Comparison of ENCODE assay signal across 36 cellular contexts in genomic region chr7:136079478-136079892, GRCh38.
"Had no signal": no experiment of that assay in that cellular context is flagged by ENCODE, and none has a peak within 500 bp of the region (broad histone marks: within the 10 kb centered on the region; RNA-seq: fewer than 3 reads in every experiment).

No MANE protein-coding gene starts in this region.

- H3K4me1 ChIP-seq: Peyer's patch had no signal

- H3K27ac ChIP-seq: brain microvascular endothelial cell, Peyer's patch, VCaP had no signal

- ATAC-seq: activated CD8-positive, alpha-beta memory T cell treated with anti-CD3 and anti-CD28 coated beads, Interleukin-2, amount 10 ng/mL, durations not matched to agents 7 days and 5 days; activated naive CD8-positive, alpha-beta T cell treated with anti-CD3 and anti-CD28 coated beads, Interleukin-2, amount 50 U/mL, for 24 hours; SK-N-SH treated with all-trans-retinoic acid at 6 μM for 48 hours had no signal

- H3K4me3 ChIP-seq: MG63, Peyer's patch had no signal

- H3K36me3 ChIP-seq: brain microvascular endothelial cell, MG63, Peyer's patch had no signal

- H3K9me3 ChIP-seq: MG63, Peyer's patch had no signal

- DNase-seq: activated B cell treated with CpG ODN at 0.5 μM for 24 hours; activated CD4-positive, alpha-beta memory T cell treated with anti-CD3 and anti-CD28 coated beads for 36 hours; activated CD4-positive, alpha-beta T cell treated with anti-CD3 and anti-CD28 coated beads for 4 hours; activated CD4-positive, alpha-beta T cell treated with anti-CD3 and anti-CD28 coated beads, Interleukin-2, amount 50 U/mL, for 1 hour; activated CD4-positive, CD25-positive, alpha-beta regulatory T cell treated with anti-CD3 and anti-CD28 coated beads, Interleukin-2, amount 50 U/mL, for 72 hours; activated CD8-positive, alpha-beta memory T cell treated with anti-CD3 and anti-CD28 coated beads for 24 hours; activated CD8-positive, alpha-beta memory T cell treated with anti-CD3 and anti-CD28 coated beads, Interleukin-2, amount 10 ng/mL, durations not matched to agents 7 days and 5 days; activated CD8-positive, alpha-beta memory T cell treated with anti-CD3 and anti-CD28 coated beads, Interleukin-2, amount 50 U/mL, for 48 hours; activated effector memory CD4-positive, alpha-beta T cell treated with Interleukin-2 at 50 U/mL for 16 hours; activated naive CD4-positive, alpha-beta T cell treated with anti-CD3 and anti-CD28 coated beads, Interleukin-2, amount 10 ng/mL, durations not matched to agents 7 days and 5 days; activated naive CD8-positive, alpha-beta T cell treated with anti-CD3 and anti-CD28 coated beads, Interleukin-2, amount 50 U/mL, for 24 hours; activated T-cell treated with anti-CD3 and anti-CD28 coated beads, Interleukin-2, amount 50 U/mL, for 48 hours; aorta; brain microvascular endothelial cell; central memory CD4-positive, alpha-beta T cell; Kasumi-1; KBM-7; MG63; NCI-H1048; NCI-H1105 treated with DMSO at 0.1 percent for 48 hours; NCI-H146; NCI-H187; NCI-H2029 treated with DMSO at 0.1 percent for 48 hours; NCI-H2107; NCI-H345; NCI-H524 treated with DMSO at 0.1 percent for 48 hours; NCI-H748 treated with DMSO at 0.1 percent for 48 hours; NK-92 treated with Interleukin-12 subunit alpha and Interleukin-12 subunit beta, amount 100 ng/mL, for 24 hours; Peyer's patch; RPMI8226; SIG-M5; T-helper 1 cell; T-helper 2 cell; T-helper 9 cell had no signal

- H3K27me3 ChIP-seq: brain microvascular endothelial cell, MG63, Peyer's patch had no signal
